ENCODE assay signal across 8 cellular contexts in the genomic region with DNA sequence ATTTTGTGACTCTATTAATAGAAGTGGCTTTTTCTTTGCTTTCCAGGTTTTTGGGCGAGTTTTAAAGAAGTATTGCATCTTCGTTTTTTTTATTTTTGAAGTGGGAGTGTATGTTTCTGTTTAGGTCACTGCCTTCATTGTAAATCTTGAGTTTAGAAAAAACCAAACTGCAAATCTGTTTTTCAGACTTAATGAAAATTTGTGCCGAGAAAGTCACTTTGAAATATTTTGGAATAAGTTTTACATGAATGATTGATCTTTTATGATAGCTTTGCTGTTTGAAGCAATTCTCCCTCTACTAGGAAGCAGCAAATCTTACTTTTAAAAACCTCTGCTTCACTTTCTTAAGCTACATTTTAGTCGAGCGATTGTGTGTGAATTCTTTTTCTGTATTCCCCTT. TPM values are rescaled to one million over a fixed set of nuclear protein-coding genes. Genes with fewer than 3 reads are reported as not detected.
A peak's percentile ranks its signal among the peaks of the same experiment; 100 is the strongest.
DNase-seq lines count a peak whose midpoint lies in the region; ATAC-seq and TF ChIP-seq lines count a peak whose summit lies in the region.

No MANE protein-coding gene starts in this region.

- H3K9ac ChIP-seq in liver (ENCODE audit: low read depth in 1 of 2, low read length in 2 of 2) = peak overlapping the region; percentile 24 to 68

- H3K4me3 Mint-ChIP-seq in activated naive CD4-positive, alpha-beta T cell treated with anti-CD3 and anti-CD28 coated beads, Interleukin-2, amount 50 U/mL, for 24 hours = peak overlapping the region; percentile 100
- H3K4me3 Mint-ChIP-seq in activated naive CD8-positive, alpha-beta T cell treated with anti-CD3 and anti-CD28 coated beads for 36 hours = peak overlapping the region; percentile 98

- H3K27ac Mint-ChIP-seq in activated naive CD4-positive, alpha-beta T cell treated with anti-CD3 and anti-CD28 coated beads, Interleukin-2, amount 50 U/mL, for 24 hours = peak overlapping the region; percentile 74
- no peak overlapping the region for H3K27ac Mint-ChIP-seq in activated naive CD8-positive, alpha-beta T cell treated with anti-CD3 and anti-CD28 coated beads for 36 hours

- no peaks in the 10 kb centered on the region for H3K27me3 Mint-ChIP-seq in activated naive CD4-positive, alpha-beta T cell treated with anti-CD3 and anti-CD28 coated beads, Interleukin-2, amount 50 U/mL, for 24 hours
- no peaks in the 10 kb centered on the region for H3K27me3 Mint-ChIP-seq in activated naive CD8-positive, alpha-beta T cell treated with anti-CD3 and anti-CD28 coated beads for 36 hours

- DNase-seq in activated naive CD4-positive, alpha-beta T cell treated with Interleukin-2 at 50 U/mL for 16 hours = no peak
- no peak for DNase-seq in activated naive CD8-positive, alpha-beta T cell treated with anti-CD3 and anti-CD28 coated beads for 36 hours
- no peak for DNase-seq in thoracic aorta (ENCODE audit: low spot score)
- no peak for DNase-seq in NCI-H226

- ATAC-seq in thoracic aorta (ENCODE audit: insufficient number of reproducible peaks, low FRiP score, low read depth) = no peak
- ATAC-seq in HG03025 (IDR thresholded peaks at IDR 0.05; ENCODE audit: low FRiP score, unreplicated experiment) = no peak
- ATAC-seq in HG03571 (IDR thresholded peaks at IDR 0.05; ENCODE audit: unreplicated experiment) = no peak

- peaks cover 8% of the 10 kb centered on the region for H3K36me3 Mint-ChIP-seq in activated naive CD4-positive, alpha-beta T cell treated with anti-CD3 and anti-CD28 coated beads, Interleukin-2, amount 50 U/mL, for 24 hours
- peaks cover 34% of the 10 kb centered on the region for H3K36me3 Mint-ChIP-seq in activated naive CD8-positive, alpha-beta T cell treated with anti-CD3 and anti-CD28 coated beads for 36 hours

- H3K27ac ChIP-seq in liver (ENCODE audit: low read depth in 1 of 2, low read length in 2 of 2) = no peak overlapping the region
- peak overlapping the region in 1 of 2 donors; percentile 20 for H3K27ac ChIP-seq in thoracic aorta

- H3K36me3 ChIP-seq in liver (ENCODE audit: control insufficient read depth in 4 of 4, insufficient read depth in 3 of 4, low read depth in 1 of 4, low read length in 3 of 4) (no peaks in the 10 kb centered on the region), thoracic aorta (no peaks in the 10 kb centered on the region)

- TF ChIP-seq RAD21 in liver (IDR thresholded peaks at IDR 0.05) = no peak

- H3K9me3 ChIP-seq in liver (ENCODE audit: control insufficient read depth in 4 of 4, low read length in 3 of 4) (no peaks in the 10 kb centered on the region), thoracic aorta (no peaks in the 10 kb centered on the region)

- H3K4me1 Mint-ChIP-seq in activated naive CD4-positive, alpha-beta T cell treated with anti-CD3 and anti-CD28 coated beads, Interleukin-2, amount 50 U/mL, for 24 hours = peaks cover 73% of the 10 kb centered on the region
- peaks cover 62% of the 10 kb centered on the region for H3K4me1 Mint-ChIP-seq in activated naive CD8-positive, alpha-beta T cell treated with anti-CD3 and anti-CD28 coated beads for 36 hours

- H3K4me1 ChIP-seq in liver (ENCODE audit: control insufficient read depth in 4 of 4, insufficient read depth in 4 of 4, low read length in 3 of 4) (peaks cover 8 to 58% (median 46%) of the 10 kb centered on the region in 4 donors), thoracic aorta (ENCODE audit: control insufficient read depth in 1 of 2, low read depth in 2 of 2) (peaks cover 45 to 60% of the 10 kb centered on the region in 2 donors)

- H3K27me3 ChIP-seq in liver (ENCODE audit: control insufficient read depth in 4 of 4, insufficient read depth in 4 of 4, low read length in 3 of 4) (no peaks in the 10 kb centered on the region), thoracic aorta (replicated peaks; ENCODE audit: insufficient read depth) (no peaks in the 10 kb centered on the region)

- TF ChIP-seq CTCF in liver (IDR thresholded peaks at IDR 0.05; ENCODE audit: low read depth, low read length, missing input control) (no peak), thoracic aorta (IDR thresholded peaks at IDR 0.05) (no peak)

- H3K4me3 ChIP-seq in liver (ENCODE audit: low read depth in 1 of 3, low read length in 3 of 3) = peak overlapping the region in 1 of 3 donors; percentile 10
- peak overlapping the region; percentile 83 for H3K4me3 ChIP-seq in thoracic aorta

- 19% methylated on average over 5 of the region's 5 CpGs for WGBS in liver

- no peaks in the 10 kb centered on the region for H3K9me3 Mint-ChIP-seq in activated naive CD4-positive, alpha-beta T cell treated with anti-CD3 and anti-CD28 coated beads, Interleukin-2, amount 50 U/mL, for 24 hours
- H3K9me3 Mint-ChIP-seq in activated naive CD8-positive, alpha-beta T cell treated with anti-CD3 and anti-CD28 coated beads for 36 hours = no peaks in the 10 kb centered on the region

TF ChIP-seq in liver, 16 proteins besides CTCF, POLR2A, EP300 and RAD21:
- TF ChIP-seq HNF4A (conservative IDR thresholded peaks at IDR 0.05) (no peak), TAF1 (conservative IDR thresholded peaks at IDR 0.05) (no peak), SP1 (IDR thresholded peaks at IDR 0.05) (no peak), RXRA (IDR thresholded peaks at IDR 0.05) (no peak), JUND (IDR thresholded peaks at IDR 0.05) (no peak), NR2F2 (IDR thresholded peaks at IDR 0.05) (no peak)
- TF ChIP-seq, protein P1, sequence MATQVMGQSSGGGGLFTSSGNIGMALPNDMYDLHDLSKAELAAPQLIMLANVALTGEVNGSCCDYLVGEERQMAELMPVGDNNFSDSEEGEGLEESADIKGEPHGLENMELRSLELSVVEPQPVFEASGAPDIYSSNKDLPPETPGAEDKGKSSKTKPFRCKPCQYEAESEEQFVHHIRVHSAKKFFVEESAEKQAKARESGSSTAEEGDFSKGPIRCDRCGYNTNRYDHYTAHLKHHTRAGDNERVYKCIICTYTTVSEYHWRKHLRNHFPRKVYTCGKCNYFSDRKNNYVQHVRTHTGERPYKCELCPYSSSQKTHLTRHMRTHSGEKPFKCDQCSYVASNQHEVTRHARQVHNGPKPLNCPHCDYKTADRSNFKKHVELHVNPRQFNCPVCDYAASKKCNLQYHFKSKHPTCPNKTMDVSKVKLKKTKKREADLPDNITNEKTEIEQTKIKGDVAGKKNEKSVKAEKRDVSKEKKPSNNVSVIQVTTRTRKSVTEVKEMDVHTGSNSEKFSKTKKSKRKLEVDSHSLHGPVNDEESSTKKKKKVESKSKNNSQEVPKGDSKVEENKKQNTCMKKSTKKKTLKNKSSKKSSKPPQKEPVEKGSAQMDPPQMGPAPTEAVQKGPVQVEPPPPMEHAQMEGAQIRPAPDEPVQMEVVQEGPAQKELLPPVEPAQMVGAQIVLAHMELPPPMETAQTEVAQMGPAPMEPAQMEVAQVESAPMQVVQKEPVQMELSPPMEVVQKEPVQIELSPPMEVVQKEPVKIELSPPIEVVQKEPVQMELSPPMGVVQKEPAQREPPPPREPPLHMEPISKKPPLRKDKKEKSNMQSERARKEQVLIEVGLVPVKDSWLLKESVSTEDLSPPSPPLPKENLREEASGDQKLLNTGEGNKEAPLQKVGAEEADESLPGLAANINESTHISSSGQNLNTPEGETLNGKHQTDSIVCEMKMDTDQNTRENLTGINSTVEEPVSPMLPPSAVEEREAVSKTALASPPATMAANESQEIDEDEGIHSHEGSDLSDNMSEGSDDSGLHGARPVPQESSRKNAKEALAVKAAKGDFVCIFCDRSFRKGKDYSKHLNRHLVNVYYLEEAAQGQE (IDR thresholded peaks at IDR 0.05) = no peak
- TF ChIP-seq, protein P2, sequence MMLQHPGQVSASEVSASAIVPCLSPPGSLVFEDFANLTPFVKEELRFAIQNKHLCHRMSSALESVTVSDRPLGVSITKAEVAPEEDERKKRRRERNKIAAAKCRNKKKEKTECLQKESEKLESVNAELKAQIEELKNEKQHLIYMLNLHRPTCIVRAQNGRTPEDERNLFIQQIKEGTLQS (IDR thresholded peaks at IDR 0.05) = no peak

RNA-seq across cellular contexts. Expression of a gene that starts 2.2 kb away (rescaled TPM):
- total RNA-seq in activated naive CD8-positive, alpha-beta T cell treated with anti-CD3 and anti-CD28 coated beads for 36 hours = 10 to 100 TPM; 57.2 to 59.5 TPM
- total RNA-seq in liver = 10 to 100 TPM; 38.3 to 65.3 TPM
- 10 to 100 TPM in 1 of 2 donors, 1 to 10 TPM in 1; 9.3 to 20.0 TPM for polyA plus RNA-seq in liver
- 100 to 1,000 TPM; 115 to 155 TPM for total RNA-seq in thoracic aorta
